ENCODE assay signal across 9 cellular contexts in genomic region chrX:23783569-23784486, GRCh38. TPM values are rescaled to one million over a fixed set of nuclear protein-coding genes. Genes with fewer than 3 reads are reported as not detected.
DNase-seq lines count a peak whose midpoint lies in the region; FAIRE-seq and TF ChIP-seq lines count a peak whose summit lies in the region.
"Had no signal": no experiment of that assay in that cellular context is flagged by ENCODE, and none has a peak within 500 bp of the region (broad histone marks: within the 10 kb centered on the region; RNA-seq: fewer than 3 reads in every experiment).

No MANE protein-coding gene starts in this region.

- H3K27ac Mint-ChIP-seq in IgD-negative memory B cell (peak overlapping the region; percentile 93 to 98 (median 97)), astrocyte (ENCODE audit: unreplicated experiment) (peak overlapping the region; percentile 91)

- H3K4me3 Mint-ChIP-seq in IgD-negative memory B cell, result peak overlapping the region; percentile 93 to 96 (median 96)
- peak overlapping the region; percentile 92 for H3K4me3 Mint-ChIP-seq in astrocyte (ENCODE audit: unreplicated experiment)

- H3K79me2 ChIP-seq in astrocyte (ENCODE audit: insufficient read depth, low read length), result peaks cover 22% of the 10 kb centered on the region

- TF ChIP-seq CTCF in AG04449 (IDR thresholded peaks at IDR 0.05; ENCODE audit: insufficient read depth, low read length, missing control alignments), result no peak
- no peak for TF ChIP-seq CTCF in astrocyte (IDR thresholded peaks at IDR 0.05; ENCODE audit: insufficient read depth, low read depth, low read length)

- H3K36me3 Mint-ChIP-seq in IgD-negative memory B cell, result no peaks in the 10 kb centered on the region
- peaks cover 2% of the 10 kb centered on the region for H3K36me3 Mint-ChIP-seq in astrocyte (ENCODE audit: low read depth, unreplicated experiment)

- POLR2A ChIA-PET in AG04449 (lab: Yijun Ruan, JAX), result interaction anchor here (0.7 to 1.9 kb wide), 11 partner anchors 18 to 242 kb away, joined by 4 to 33 read pairs (median 8); partner anchors contain the start of gene ACOT9

- peak overlapping the region; percentile 76 for H3K4me3 ChIP-seq in AG04449 (ENCODE audit: low read depth, low read length)
- H3K4me3 ChIP-seq in astrocyte (ENCODE audit: insufficient read depth, low read depth, low read length), result peak overlapping the region; percentile 73
- H3K4me3 ChIP-seq in subcutaneous abdominal adipose tissue (ENCODE audit: low read depth in 1 of 5, low read length in 5 of 5), result peak overlapping the region; percentile 87 to 96 (median 88)

- H3K27me3 Mint-ChIP-seq in IgD-negative memory B cell (no peaks in the 10 kb centered on the region), astrocyte (ENCODE audit: low read depth, unreplicated experiment) (no peaks in the 10 kb centered on the region)

- peaks cover 21 to 40% (median 31%) of the 10 kb centered on the region in 3 donors for H3K4me1 Mint-ChIP-seq in IgD-negative memory B cell
- peaks cover 7% of the 10 kb centered on the region for H3K4me1 Mint-ChIP-seq in astrocyte (ENCODE audit: low read depth, unreplicated experiment)

- H3K4me2 ChIP-seq in astrocyte (ENCODE audit: low read length), result peak overlapping the region; percentile 81

- peak overlapping the region; percentile 90 for H3K27ac ChIP-seq in astrocyte (ENCODE audit: low read depth, low read length)
- peak overlapping the region; percentile 92 for H3K27ac ChIP-seq in subcutaneous abdominal adipose tissue (ENCODE audit: low read depth, low read length)

- H3K9me3 Mint-ChIP-seq in IgD-negative memory B cell (no peaks in the 10 kb centered on the region), astrocyte (ENCODE audit: unreplicated experiment) (peaks cover 2% of the 10 kb centered on the region)

- no peak for FAIRE-seq in astrocyte (lab: Jason Lieb, UNC)
- FAIRE-seq: islet of Langerhans had no signal

- no peak for DNase-seq in AG04449 (ENCODE audit: low read depth, low spot score)
- no peak for DNase-seq in astrocyte (ENCODE audit: low read depth)
- peak; percentile 27 for DNase-seq in kidney tubule cell (ENCODE audit: low spot score)
- DNase-seq in mucosa of gallbladder (ENCODE audit: low spot score), result no peak
- DNase-seq in HuH-7.5 (ENCODE audit: low spot score), result no peak
- DNase-seq in NCI-H524 treated with DMSO at 0.1 percent for 48 hours (lab: John Stamatoyannopoulos, UW), result no peak

- H3K9ac ChIP-seq in astrocyte (ENCODE audit: low read length) (peak overlapping the region; percentile 94), subcutaneous abdominal adipose tissue (ENCODE audit: low read length in 5 of 5) (peak overlapping the region; percentile 68 to 93 (median 83))

- H4K20me1 ChIP-seq in astrocyte (ENCODE audit: insufficient read depth, low read length), result peaks cover 22% of the 10 kb centered on the region

- CTCF ChIA-PET in AG04449 (lab: Yijun Ruan, JAX), result interaction anchor here (0.7 to 8.2 kb wide), 14 partner anchors 7 to 123 kb away, joined by 4 to 111 read pairs (median 6); partner anchors contain the start of genes APOO and CXorf58

- H3K4me1 ChIP-seq in astrocyte (ENCODE audit: insufficient read depth, low read length) (peaks cover 4% of the 10 kb centered on the region), subcutaneous abdominal adipose tissue (ENCODE audit: control insufficient read depth in 5 of 5, insufficient read depth in 5 of 5, low read length in 5 of 5) (peaks cover 7 to 16% (median 11%) of the 10 kb centered on the region in 5 donors)

- no peak overlapping the region for H2AFZ ChIP-seq in astrocyte (ENCODE audit: low read depth, low read length)

- H3K9me3 ChIP-seq in astrocyte (ENCODE audit: insufficient read depth, low read depth, low read length) (no peaks in the 10 kb centered on the region), subcutaneous abdominal adipose tissue (ENCODE audit: control insufficient read depth in 5 of 5, low read length in 5 of 5) (no peaks in the 10 kb centered on the region)

- peaks cover 6% of the 10 kb centered on the region for H3K36me3 ChIP-seq in astrocyte (ENCODE audit: insufficient read depth, low read length)
- peaks cover 0 to 14% (median 7%) of the 10 kb centered on the region in 5 donors for H3K36me3 ChIP-seq in subcutaneous abdominal adipose tissue (ENCODE audit: control insufficient read depth in 5 of 5, insufficient read depth in 5 of 5, low read length in 5 of 5)

- no peaks in the 10 kb centered on the region for H3K27me3 ChIP-seq in astrocyte (ENCODE audit: insufficient read depth, low read length)
- peaks cover 0 to 11% (median 0%) of the 10 kb centered on the region in 5 donors for H3K27me3 ChIP-seq in subcutaneous abdominal adipose tissue (ENCODE audit: control insufficient read depth in 5 of 5, insufficient read depth in 4 of 5, low read length in 5 of 5)

RNA-seq across cellular contexts. Expression of gene SAT1, which starts 0.9 kb away (rescaled TPM):
- 206 TPM for polyA plus RNA-seq in IgD-negative memory B cell
- total RNA-seq in astrocyte, result 202 and 224 TPM in 2 replicates
- total RNA-seq in mucosa of gallbladder, result 303 TPM

RNA-seq across cellular contexts. Expression of gene ACOT9, which starts 40.8 kb away (rescaled TPM):
- 18.2 TPM for polyA plus RNA-seq in IgD-negative memory B cell
- 55.7 and 59.6 TPM in 2 replicates for total RNA-seq in astrocyte
- total RNA-seq in mucosa of gallbladder, result 30.6 TPM
